In the genomic region with DNA sequence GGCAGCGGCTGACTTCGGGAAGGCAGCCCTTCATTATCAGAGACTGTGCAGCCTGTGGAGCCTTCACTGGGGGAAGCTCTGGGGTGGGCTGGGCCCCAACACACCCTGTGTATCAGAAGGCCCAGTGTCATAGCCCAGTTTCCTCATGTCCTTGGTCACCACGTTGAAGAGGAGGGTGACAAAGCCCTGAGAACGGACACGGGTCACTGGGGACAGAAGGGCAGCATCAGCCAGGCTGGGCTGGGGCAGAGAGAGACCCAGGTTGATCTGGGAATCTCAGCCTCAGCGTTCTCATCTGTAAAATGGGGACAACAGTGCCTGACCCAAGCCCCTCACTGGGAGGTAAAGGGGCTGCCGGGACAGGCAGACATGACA, we compare ENCODE assay signal across 1 cellular context.
TF ChIP-seq lines count a peak whose summit lies in the region.

No MANE protein-coding gene starts in this region.

TF ChIP-seq in IMR-90, 13 proteins besides CTCF, POLR2A, EP300 and RAD21:
- TF ChIP-seq RCOR1 (IDR thresholded peaks at IDR 0.05; ENCODE audit: insufficient replicate concordance, low read length) (no peak), FOS (IDR thresholded peaks at IDR 0.05; ENCODE audit: low read depth, low read length) (no peak), CEBPB (IDR thresholded peaks at IDR 0.05; ENCODE audit: low read depth, low read length) (no peak), SMC3 (IDR thresholded peaks at IDR 0.05; ENCODE audit: low read depth, low read length) (no peak), MAFK (IDR thresholded peaks at IDR 0.05; ENCODE audit: low read depth, low read length) (no peak), MAZ (IDR thresholded peaks at IDR 0.05; ENCODE audit: borderline replicate concordance, low read depth, low read length) (no peak), CHD1 (IDR thresholded peaks at IDR 0.05; ENCODE audit: low read depth, low read length) (no peak), MXI1 (IDR thresholded peaks at IDR 0.05; ENCODE audit: borderline replicate concordance, low read depth, low read length) (no peak), BHLHE40 (IDR thresholded peaks at IDR 0.05; ENCODE audit: low read depth, low read length) (no peak)
- TF ChIP-seq, protein P1, sequence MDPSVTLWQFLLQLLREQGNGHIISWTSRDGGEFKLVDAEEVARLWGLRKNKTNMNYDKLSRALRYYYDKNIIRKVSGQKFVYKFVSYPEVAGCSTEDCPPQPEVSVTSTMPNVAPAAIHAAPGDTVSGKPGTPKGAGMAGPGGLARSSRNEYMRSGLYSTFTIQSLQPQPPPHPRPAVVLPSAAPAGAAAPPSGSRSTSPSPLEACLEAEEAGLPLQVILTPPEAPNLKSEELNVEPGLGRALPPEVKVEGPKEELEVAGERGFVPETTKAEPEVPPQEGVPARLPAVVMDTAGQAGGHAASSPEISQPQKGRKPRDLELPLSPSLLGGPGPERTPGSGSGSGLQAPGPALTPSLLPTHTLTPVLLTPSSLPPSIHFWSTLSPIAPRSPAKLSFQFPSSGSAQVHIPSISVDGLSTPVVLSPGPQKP (IDR thresholded peaks at IDR 0.05; ENCODE audit: borderline replicate concordance, low read depth, low read length) = no peak
- TF ChIP-seq, protein P2, sequence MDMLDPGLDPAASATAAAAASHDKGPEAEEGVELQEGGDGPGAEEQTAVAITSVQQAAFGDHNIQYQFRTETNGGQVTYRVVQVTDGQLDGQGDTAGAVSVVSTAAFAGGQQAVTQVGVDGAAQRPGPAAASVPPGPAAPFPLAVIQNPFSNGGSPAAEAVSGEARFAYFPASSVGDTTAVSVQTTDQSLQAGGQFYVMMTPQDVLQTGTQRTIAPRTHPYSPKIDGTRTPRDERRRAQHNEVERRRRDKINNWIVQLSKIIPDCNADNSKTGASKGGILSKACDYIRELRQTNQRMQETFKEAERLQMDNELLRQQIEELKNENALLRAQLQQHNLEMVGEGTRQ (IDR thresholded peaks at IDR 0.05; ENCODE audit: low read depth, low read length) = no peak
